26 cellular contexts compared by ENCODE assay signal in genomic region chr15:29216955-29217354, GRCh38.
"Had no signal": no experiment of that assay in that cellular context is flagged by ENCODE, and none has a peak within 500 bp of the region (broad histone marks: within the 10 kb centered on the region; RNA-seq: fewer than 3 reads in every experiment).

No MANE protein-coding gene starts in this region.

- H3K9me3 Mint-ChIP-seq: immature natural killer cell; stimulated activated naive CD8-positive, alpha-beta T cell treated with anti-CD3 and anti-CD28 coated beads, Interleukin-15, Interleukin-2, amounts not matched to agents 100 ng/mL and 50 ng/mL, for 24 hours; type B pancreatic cell had no signal

- H3K36me3 ChIP-seq: heart left ventricle, left ventricle myocardium inferior, neutrophil, prostate gland, suprapubic skin, tibial nerve, uterus had no signal

- H3K4me3 ChIP-seq: heart left ventricle, left ventricle myocardium inferior, lung, prostate gland, skin epidermis, suprapubic skin, tibial nerve, uterus had no signal

- H3K4me1 Mint-ChIP-seq: immature natural killer cell; naive thymus-derived CD8-positive, alpha-beta T cell; nephron; neural crest cell had no signal

- ATAC-seq: heart left ventricle; naive thymus-derived CD8-positive, alpha-beta T cell; right cardiac atrium; sciatic nerve had no signal

- H3K27me3 ChIP-seq: neutrophil, suprapubic skin, tibial nerve, uterus had no signal

- H3K9ac ChIP-seq: parathyroid adenoma had no signal

- H3K36me3 Mint-ChIP-seq: immature natural killer cell; naive thymus-derived CD8-positive, alpha-beta T cell; type B pancreatic cell had no signal

- H3K4me3 Mint-ChIP-seq: immature natural killer cell; naive thymus-derived CD8-positive, alpha-beta T cell; nephron; neural crest cell; stimulated activated naive CD8-positive, alpha-beta T cell treated with anti-CD3 and anti-CD28 coated beads, Interleukin-15, Interleukin-2, amounts not matched to agents 100 ng/mL and 50 ng/mL, for 24 hours; type B pancreatic cell had no signal

- H3K27ac Mint-ChIP-seq: naive thymus-derived CD8-positive, alpha-beta T cell; nephron; stimulated activated naive CD8-positive, alpha-beta T cell treated with anti-CD3 and anti-CD28 coated beads, Interleukin-15, Interleukin-2, amounts not matched to agents 100 ng/mL and 50 ng/mL, for 24 hours; type B pancreatic cell had no signal

- H3K9me3 ChIP-seq: left ventricle myocardium inferior, neutrophil, prostate gland, suprapubic skin, uterus had no signal

- H3K27ac ChIP-seq: heart left ventricle, left ventricle myocardium inferior, neutrophil, parathyroid adenoma, prostate gland, skin epidermis, suprapubic skin, tibial nerve, uterus had no signal

- DNase-seq: heart left ventricle; hypothalamus; immature natural killer cell; left ventricle myocardium inferior; naive thymus-derived CD8-positive, alpha-beta T cell; occipital lobe; retina; right cardiac atrium; stimulated activated CD4-positive, alpha-beta T cell treated with anti-CD3 and anti-CD28 coated beads, Interleukin-12 subunit alpha, Interleukin-12 subunit beta, amount 100 ng/mL, for 4 hours; stimulated activated CD4-positive, alpha-beta T cell treated with anti-CD3 and anti-CD28 coated beads, Interleukin-15, amount 100 ng/mL, for 24 hours; stimulated activated CD4-positive, alpha-beta T cell treated with anti-CD3 and anti-CD28 coated beads, Interleukin-2, amount 100 ng/mL, for 24 hours; stimulated activated CD4-positive, alpha-beta T cell treated with anti-CD3 and anti-CD28 coated beads, Interleukin-4, amount 100 ng/mL, for 1 hour; stimulated activated naive CD4-positive, alpha-beta T cell; uterus had no signal

- H3K4me1 ChIP-seq: heart left ventricle, left ventricle myocardium inferior, parathyroid adenoma, prostate gland, suprapubic skin, tibial nerve, uterus had no signal
